In genomic region chr14:88551094-88551870, GRCh38 we compare ENCODE assay signal across 8 cellular contexts. TPM values are rescaled to one million over a fixed set of nuclear protein-coding genes. Genes with fewer than 3 reads are reported as not detected.
DNase-seq lines count a peak whose midpoint lies in the region; ATAC-seq and TF ChIP-seq lines count a peak whose summit lies in the region.

No MANE protein-coding gene starts in this region.

- peak; percentile 64 for ATAC-seq in GM19395 (IDR thresholded peaks at IDR 0.05; ENCODE audit: unreplicated experiment)
- no peak for ATAC-seq in GM21786 (IDR thresholded peaks at IDR 0.05; ENCODE audit: unreplicated experiment)

- H3K4me1 ChIP-seq in neural progenitor cell, result peaks cover 16% of the 10 kb centered on the region

- no peaks in the 10 kb centered on the region for H3K9me3 ChIP-seq in neural progenitor cell (ENCODE audit: low read depth)

- no peaks in the 10 kb centered on the region for H3K36me3 Mint-ChIP-seq in activated naive CD8-positive, alpha-beta T cell treated with anti-CD3 and anti-CD28 coated beads for 36 hours
- H3K36me3 Mint-ChIP-seq in neural progenitor cell, result peaks cover 24% of the 10 kb centered on the region

- peak overlapping the region; percentile 75 for H3K4me2 ChIP-seq in neural progenitor cell

- H3K27ac ChIP-seq in neural progenitor cell, result no peak overlapping the region

- peaks cover 17% of the 10 kb centered on the region for H3F3A ChIP-seq in neural progenitor cell (ENCODE audit: low read depth)

- no peaks in the 10 kb centered on the region for H4K20me1 ChIP-seq in neural progenitor cell (ENCODE audit: low read depth)

- H3K4me3 Mint-ChIP-seq in activated naive CD8-positive, alpha-beta T cell treated with anti-CD3 and anti-CD28 coated beads for 36 hours, result peak overlapping the region; percentile 67
- peak overlapping the region; percentile 50 for H3K4me3 Mint-ChIP-seq in neural progenitor cell

- H3K27me3 Mint-ChIP-seq in activated naive CD8-positive, alpha-beta T cell treated with anti-CD3 and anti-CD28 coated beads for 36 hours, result peaks cover 52% of the 10 kb centered on the region
- H3K27me3 Mint-ChIP-seq in neural progenitor cell (ENCODE audit: insufficient read depth, low read depth), result no peaks in the 10 kb centered on the region

- peaks cover 45% of the 10 kb centered on the region for H3K79me2 ChIP-seq in neural progenitor cell (ENCODE audit: low read depth)

- no peak overlapping the region for H3K9ac ChIP-seq in neural progenitor cell

- peak; percentile 20 for TF ChIP-seq CTCF in neural progenitor cell (IDR thresholded peaks at IDR 0.05)

- H2AFZ ChIP-seq in neural progenitor cell (replicated peaks), result peak overlapping the region; percentile 7

- peaks cover 6% of the 10 kb centered on the region for H3K36me3 ChIP-seq in neural progenitor cell

- H3K4me3 ChIP-seq in neural progenitor cell, result peak overlapping the region; percentile 63

- H3K9me3 Mint-ChIP-seq in activated naive CD8-positive, alpha-beta T cell treated with anti-CD3 and anti-CD28 coated beads for 36 hours, result no peaks in the 10 kb centered on the region
- H3K9me3 Mint-ChIP-seq in neural progenitor cell, result no peaks in the 10 kb centered on the region

- peaks cover 16% of the 10 kb centered on the region for H3K27me3 ChIP-seq in neural progenitor cell

- H3K27ac Mint-ChIP-seq in activated naive CD8-positive, alpha-beta T cell treated with anti-CD3 and anti-CD28 coated beads for 36 hours, result no peak overlapping the region
- H3K27ac Mint-ChIP-seq in neural progenitor cell, result no peak overlapping the region

- peaks cover 18% of the 10 kb centered on the region for H3K4me1 Mint-ChIP-seq in activated naive CD8-positive, alpha-beta T cell treated with anti-CD3 and anti-CD28 coated beads for 36 hours
- H3K4me1 Mint-ChIP-seq in neural progenitor cell, result peaks cover 22% of the 10 kb centered on the region

- DNase-seq in 8988T (peak; percentile 70), NCI-H748 (lab: John Stamatoyannopoulos, UW; ENCODE audit: unreplicated experiment) (peak; percentile 96), glomerular visceral epithelial cell (ENCODE audit: extremely low spot score) (peak; percentile 84), neural progenitor cell (ENCODE audit: low spot score) (peak; percentile 77), superior temporal gyrus (ENCODE audit: extremely low spot score) (peak; percentile 94)
- peak; percentile 57 for DNase-seq in activated naive CD8-positive, alpha-beta T cell treated with anti-CD3 and anti-CD28 coated beads for 36 hours

RNA-seq across cellular contexts. Expression of gene PTPN21, which starts 3.5 kb away (rescaled TPM):
- under 1 TPM; 0.16 to 0.25 TPM for total RNA-seq in activated naive CD8-positive, alpha-beta T cell treated with anti-CD3 and anti-CD28 coated beads for 36 hours
- total RNA-seq in neural progenitor cell (ENCODE audit: low replicate concordance), result 10.1 and 11.7 TPM in 2 replicates

RNA-seq across cellular contexts. Expression of gene ZC3H14, which starts 11.6 kb away (rescaled TPM):
- total RNA-seq in activated naive CD8-positive, alpha-beta T cell treated with anti-CD3 and anti-CD28 coated beads for 36 hours, result 10 to 100 TPM; 47.5 to 52.6 TPM
- total RNA-seq in neural progenitor cell (ENCODE audit: low replicate concordance), result 116 and 140 TPM in 2 replicates
